ENCODE assay signal across 8 cellular contexts in the genomic region with DNA sequence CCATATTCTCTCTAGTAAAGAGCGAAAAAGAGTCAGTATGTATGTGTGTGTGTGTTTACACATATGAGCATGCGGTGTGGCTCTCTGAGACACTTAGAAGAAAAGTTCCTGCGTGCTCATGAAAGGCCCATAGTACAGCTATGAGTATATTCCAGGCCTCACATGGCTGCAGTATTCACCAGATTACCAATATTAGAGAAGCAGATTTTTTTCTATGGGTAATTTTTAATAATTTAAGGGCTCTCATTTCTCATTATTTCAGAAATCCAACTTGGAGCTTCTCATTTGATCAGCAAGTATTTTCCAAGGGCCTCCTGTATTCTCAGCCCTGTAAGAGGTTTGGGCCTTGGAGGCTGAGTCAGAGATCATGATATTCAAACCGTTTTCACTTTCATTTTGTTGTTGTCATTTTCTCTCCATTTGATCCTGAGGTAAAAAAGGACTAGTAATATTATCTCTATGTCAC.
DNase-seq lines count a peak whose midpoint lies in the region; ATAC-seq, FAIRE-seq and TF ChIP-seq lines count a peak whose summit lies in the region.

No MANE protein-coding gene starts in this region.

- peak overlapping the region; percentile 82 for H3K4me3 Mint-ChIP-seq in T-helper 17 cell

- peaks cover 19% of the 10 kb centered on the region for H3K4me1 Mint-ChIP-seq in T-helper 17 cell

- ATAC-seq in GM19025 (IDR thresholded peaks at IDR 0.05; ENCODE audit: low read depth, unreplicated experiment) (peak; percentile 75), HG03108 (IDR thresholded peaks at IDR 0.05; ENCODE audit: unreplicated experiment) (peak; percentile 86), T-helper 17 cell (peak; percentile 86)

- H3K27ac Mint-ChIP-seq in T-helper 17 cell = peak overlapping the region; percentile 90

- no peaks in the 10 kb centered on the region for H3K36me3 Mint-ChIP-seq in T-helper 17 cell (ENCODE audit: low read depth)

- 18 to 40% methylated on average over 4 of the region's 4 CpGs for WGBS in esophagus squamous epithelium, 2 donors
- WGBS in small intestine, 3 donors = 17 to 46% (median 22%) methylated on average over 4 of the region's 4 CpGs

- intact Hi-C loops in esophagus squamous epithelium (cut with DNase I) = no loop called here

- FAIRE-seq in small intestine (lab: Jason Lieb, UNC) = peak; percentile 68

- no peak for TF ChIP-seq POLR2A in esophagus squamous epithelium (IDR thresholded peaks at IDR 0.05)

- H3K27ac ChIP-seq in esophagus squamous epithelium (peak overlapping the region; percentile 19 to 53 (median 48)), small intestine (ENCODE audit: low read depth in 1 of 2, low read length in 1 of 2) (peak overlapping the region; percentile 71 to 91)

- DNase-seq in AG09319 (ENCODE audit: extremely low read depth, low read depth) (peak; percentile 25), T-helper 17 cell (no peak), esophagus squamous epithelium (lab: John Stamatoyannopoulos, UW) (no peak), small intestine (peak; percentile 68), SKM-1 (lab: John Stamatoyannopoulos, UW; ENCODE audit: unreplicated experiment) (no peak)
- no peak for DNase-seq in activated effector memory CD4-positive, alpha-beta T cell treated with Interleukin-2 at 50 U/mL for 16 hours

- no peaks in the 10 kb centered on the region for H3K27me3 Mint-ChIP-seq in T-helper 17 cell

- H3K9me3 ChIP-seq in T-helper 17 cell (ENCODE audit: control insufficient read depth, low read length, poor library complexity, severe bottlenecking) (no peaks in the 10 kb centered on the region), esophagus squamous epithelium (no peaks in the 10 kb centered on the region), small intestine (ENCODE audit: control insufficient read depth, low read depth) (no peaks in the 10 kb centered on the region)

- peak overlapping the region in 2 of 4 donors; percentile 5 to 31 for H3K4me3 ChIP-seq in esophagus squamous epithelium
- peak overlapping the region in 1 of 2 donors; percentile 1 for H3K4me3 ChIP-seq in small intestine (ENCODE audit: low read depth in 1 of 2, low read length in 2 of 2)

- H3K4me1 ChIP-seq in esophagus squamous epithelium (peaks cover 0 to 28% (median 3%) of the 10 kb centered on the region in 3 donors), small intestine (ENCODE audit: control insufficient read depth in 2 of 2, insufficient read depth in 1 of 2, low read depth in 1 of 2, low read length in 1 of 2) (peaks cover 0 to 11% of the 10 kb centered on the region in 2 donors)

- H3K27me3 ChIP-seq in esophagus squamous epithelium (no peaks in the 10 kb centered on the region), small intestine (ENCODE audit: control insufficient read depth in 2 of 2, insufficient read depth in 2 of 2, low read length in 2 of 2) (no peaks in the 10 kb centered on the region)

- H3K36me3 ChIP-seq in esophagus squamous epithelium (no peaks in the 10 kb centered on the region), small intestine (ENCODE audit: control insufficient read depth in 2 of 2, insufficient read depth in 2 of 2, low read length in 2 of 2) (no peaks in the 10 kb centered on the region)

- TF ChIP-seq CTCF in AG09319 (IDR thresholded peaks at IDR 0.05; ENCODE audit: low read depth, low read length) = no peak
- no peak for TF ChIP-seq CTCF in esophagus squamous epithelium (IDR thresholded peaks at IDR 0.05)

Comparison
In these comparisons a context has a peak if more than half of its experiments do, and no peak if none do; other contexts are left out.
1. DNase-seq: peak in AG09319 (single experiment) and small intestine (single experiment); none in T-helper 17 cell (0 of 3), esophagus squamous epithelium (single experiment), SKM-1 (single experiment) and activated effector memory CD4-positive, alpha-beta T cell treated with Interleukin-2 at 50 U/mL for 16 hours (single experiment).
2. Peak in every context shown above with its lines, with median percentiles within 50 percentile points of each other: ATAC-seq.